In the genomic region with DNA sequence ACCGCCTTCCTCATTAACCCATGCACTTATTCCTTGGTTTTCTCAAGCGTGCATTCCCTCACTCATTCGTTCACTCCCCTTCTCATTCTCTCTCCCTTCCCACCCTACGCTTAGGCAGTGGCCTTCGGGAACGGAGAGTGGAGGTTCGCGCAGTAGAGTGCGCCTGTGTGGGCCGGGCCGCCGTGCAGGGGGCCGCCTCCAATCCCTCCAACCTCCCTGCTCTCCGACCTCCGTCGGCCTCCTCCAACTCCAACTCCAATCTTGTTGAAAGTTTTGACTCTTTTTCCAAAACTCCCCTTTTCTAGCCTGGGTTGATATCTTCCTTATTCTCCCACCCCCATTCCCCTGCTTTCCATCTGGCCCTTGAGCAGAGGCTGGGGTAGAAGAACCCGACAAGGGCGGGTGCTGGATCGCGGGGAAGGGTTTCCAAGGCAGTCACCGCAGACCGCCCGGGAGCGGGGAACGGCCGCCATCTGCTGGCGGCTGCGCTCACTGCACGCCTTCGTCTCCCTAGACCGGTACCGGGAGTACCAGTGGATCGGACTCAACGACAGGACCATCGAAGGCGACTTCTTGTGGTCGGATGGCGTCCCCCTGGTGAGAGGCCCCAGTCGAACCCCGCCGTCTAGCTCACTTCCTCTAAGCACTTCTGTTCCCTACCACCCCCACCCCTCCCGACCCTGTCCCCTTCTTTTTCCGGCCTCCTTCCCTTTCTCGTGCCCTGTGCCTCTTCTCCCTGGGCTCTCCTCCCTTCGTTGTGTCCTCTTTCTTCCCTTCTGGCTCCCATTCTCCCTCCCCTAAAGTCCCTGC, we compare ENCODE assay signal across 8 cellular contexts. TPM values are rescaled to one million over a fixed set of nuclear protein-coding genes. Genes with fewer than 3 reads are reported as not detected.
DNase-seq lines count a peak whose midpoint lies in the region; ATAC-seq and TF ChIP-seq lines count a peak whose summit lies in the region.

No MANE protein-coding gene starts in this region.

- ATAC-seq in esophagus mucosa = peak; percentile 10
- ATAC-seq in GM21515 (IDR thresholded peaks at IDR 0.05; ENCODE audit: unreplicated experiment) = no peak

- H3K4me3 ChIP-seq in AG09309 (ENCODE audit: control insufficient read depth, low read depth, low read length) (peak overlapping the region; percentile 29), mucosa of stomach (ENCODE audit: low read length) (peak overlapping the region; percentile 34)

- H3K9ac ChIP-seq in mucosa of stomach (ENCODE audit: low read length) = peak overlapping the region; percentile 5

- peaks cover 24% of the 10 kb centered on the region for H3K27me3 ChIP-seq in mucosa of stomach (ENCODE audit: control insufficient read depth, insufficient read depth, low read length)

- no peaks in the 10 kb centered on the region for H3K9me3 ChIP-seq in mucosa of stomach (ENCODE audit: control insufficient read depth, low read length)

- TF ChIP-seq CTCF in AG09309 (IDR thresholded peaks at IDR 0.05; ENCODE audit: control insufficient read depth, insufficient read depth, low read depth, low read length, missing control alignments) = peak; percentile 97

- no peak for DNase-seq in AG09309 (ENCODE audit: low read depth)
- DNase-seq in H4 (ENCODE audit: low spot score) = peak; percentile 38
- DNase-seq in NCI-H82 treated with DMSO at 0.1 percent for 48 hours (lab: John Stamatoyannopoulos, UW; ENCODE audit: unreplicated experiment) = peak; percentile 58
- DNase-seq in activated T-cell treated with anti-CD3 and anti-CD28 coated beads for 24 hours (ENCODE audit: low read depth) = peak; percentile 70
- peak; percentile 65 for DNase-seq in stimulated activated CD8-positive, alpha-beta memory T cell treated with anti-CD3 and anti-CD28 coated beads, Interleukin-4, amount 100 ng/mL, for 24 hours (ENCODE audit: low read depth)

- H3K4me1 ChIP-seq in mucosa of stomach (ENCODE audit: control insufficient read depth, insufficient read depth, low read length) = peaks cover 55% of the 10 kb centered on the region

- no peaks in the 10 kb centered on the region for H3K36me3 ChIP-seq in mucosa of stomach (ENCODE audit: control insufficient read depth, insufficient read depth, low read length)

RNA-seq across cellular contexts. Expression of gene BCAN, which starts 15.4 kb away (rescaled TPM):
- 0.06 TPM in 1 of 2 replicates, not detected in the other for total RNA-seq in H4 (2014; rRNA removed; shearing (Covaris generic))
- not detected for total RNA-seq in esophagus mucosa

RNA-seq across cellular contexts. Expression of gene NES, which starts 19.8 kb away (rescaled TPM):
- 0.41 and 0.48 TPM in 2 replicates for total RNA-seq in H4 (2014; rRNA removed; shearing (Covaris generic))
- total RNA-seq in esophagus mucosa = 3.0 TPM

RNA-seq across cellular contexts. Expression of gene HAPLN2, which starts 38.2 kb away (rescaled TPM):
- not detected in 2 replicates for total RNA-seq in H4 (2014; rRNA removed; shearing (Covaris generic))
- total RNA-seq in esophagus mucosa = not detected

RNA-seq across cellular contexts. Expression of gene CRABP2, which starts 48.0 kb away (rescaled TPM):
- 0.95 and 3.8 TPM in 2 replicates for total RNA-seq in H4 (2014; rRNA removed; shearing (Covaris generic))
- total RNA-seq in esophagus mucosa = 1,373 TPM

RNA-seq across cellular contexts. Expression of gene GPATCH4, which starts 56.1 kb away (rescaled TPM):
- total RNA-seq in H4 (2014; rRNA removed; shearing (Covaris generic)) = 31.8 and 49.3 TPM in 2 replicates
- 20.3 TPM for total RNA-seq in esophagus mucosa
